In the genomic region with DNA sequence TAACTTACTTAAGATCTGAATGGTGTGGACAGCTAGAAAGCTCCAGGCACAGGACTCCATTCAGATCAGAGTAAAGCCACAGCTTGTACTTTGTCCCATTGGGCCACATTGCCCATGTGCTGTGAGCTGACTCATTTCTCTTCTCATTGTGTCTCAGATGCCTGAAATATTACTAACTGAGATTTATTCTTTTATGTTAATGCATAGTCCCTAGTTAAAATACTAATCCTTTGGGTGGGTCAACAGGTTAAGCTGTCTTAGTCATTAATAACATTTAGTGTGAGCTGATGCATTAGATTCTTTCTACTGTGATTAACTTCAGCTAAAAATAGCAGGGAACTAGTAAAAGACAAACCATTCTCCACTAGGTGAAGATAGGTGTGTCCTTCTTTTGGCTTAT, we compare ENCODE assay signal across 9 cellular contexts.
DNase-seq lines count a peak whose midpoint lies in the region; ATAC-seq and TF ChIP-seq lines count a peak whose summit lies in the region.
"Had no signal": no experiment of that assay in that cellular context is flagged by ENCODE, and none has a peak within 500 bp of the region (broad histone marks: within the 10 kb centered on the region; RNA-seq: fewer than 3 reads in every experiment).

No MANE protein-coding gene starts in this region.

- peak overlapping the region; percentile 60 for H3K27ac ChIP-seq in SJSA1

- H3K36me3 ChIP-seq in GM06990 (ENCODE audit: control insufficient read depth, insufficient read depth, low read length) (no peaks in the 10 kb centered on the region), SJSA1 (no peaks in the 10 kb centered on the region)

- TF ChIP-seq CTCF in GM06990 (IDR thresholded peaks at IDR 0.05; ENCODE audit: insufficient read depth, low read length, poor library complexity, severe bottlenecking), result no peak

- no peaks in the 10 kb centered on the region for H3K9me3 ChIP-seq in SJSA1 (replicated peaks)

- peak; percentile 93 for ATAC-seq in HG02759 (IDR thresholded peaks at IDR 0.05; ENCODE audit: unreplicated experiment)

- H3K27me3 ChIP-seq in GM06990 (replicated peaks; ENCODE audit: control insufficient read depth, insufficient read depth, low read length) (no peaks in the 10 kb centered on the region), SJSA1 (replicated peaks) (no peaks in the 10 kb centered on the region)

- H3K4me3 ChIP-seq in GM06990 (replicated peaks; ENCODE audit: low read depth, low read length), result no peak overlapping the region
- H3K4me3 ChIP-seq in SJSA1, result no peak overlapping the region

- peaks cover 51% of the 10 kb centered on the region for H3K4me1 ChIP-seq in SJSA1 (replicated peaks)

- DNase-seq in GM06990 (ENCODE audit: extremely low read depth, insufficient read length), result peak; percentile 13
- DNase-seq in SJSA1 (ENCODE audit: low read depth in 1 of 2, low spot score in 2 of 2), result peak; percentile 74 to 83
- DNase-seq in kidney tubule cell (ENCODE audit: low spot score), result peak; percentile 97
- no peak for DNase-seq in NCI-H774 (lab: John Stamatoyannopoulos, UW)
- DNase-seq in stimulated activated naive CD4-positive, alpha-beta T cell (lab: John Stamatoyannopoulos, UW), result no peak
- no peak for DNase-seq in activated gamma-delta T cell (lab: John Stamatoyannopoulos, UW)
- DNase-seq in SHP77 (lab: John Stamatoyannopoulos, UW), result no peak
- DNase-seq: naive B cell had no signal

Comparison
In these comparisons a context has a peak if more than half of its experiments do, and no peak if none do; other contexts are left out.
1. DNase-seq: peak in GM06990 (single experiment), SJSA1 (2 of 2) and kidney tubule cell (single experiment); none in NCI-H774 (single experiment), stimulated activated naive CD4-positive, alpha-beta T cell (0 of 6), activated gamma-delta T cell (single experiment) and SHP77 (0 of 2).